Comparison of ENCODE assay signal across 8 cellular contexts in genomic region chrX:131816551-131817136, GRCh38.
A peak's percentile ranks its signal among the peaks of the same experiment; 100 is the strongest.
DNase-seq lines count a peak whose midpoint lies in the region; ATAC-seq, FAIRE-seq and TF ChIP-seq lines count a peak whose summit lies in the region.

No MANE protein-coding gene starts in this region.

- H3K9me3 Mint-ChIP-seq in activated CD8-positive, alpha-beta T cell treated with anti-CD3 and anti-CD28 coated beads for 36 hours = no peaks in the 10 kb centered on the region

- POLR2A ChIA-PET in IMR-90 (lab: Charles Lee; ENCODE audit: unreplicated experiment) = no interaction called here
- POLR2A ChIA-PET in activated CD8-positive, alpha-beta T cell treated with anti-CD3 and anti-CD28 coated beads for 36 hours (lab: Charles Lee) = no interaction called here

- H3K27ac ChIP-seq in ACC112 (ENCODE audit: low read depth, low read length) = peak overlapping the region; percentile 46
- H3K27ac ChIP-seq in IMR-90 (ENCODE audit: insufficient read depth, low read length) = no peak overlapping the region
- no peak overlapping the region for H3K27ac ChIP-seq in prostate gland

- TF ChIP-seq CTCF in IMR-90 (conservative IDR thresholded peaks at IDR 0.05; ENCODE audit: low read depth, low read length) = peak; percentile 54
- TF ChIP-seq CTCF in activated CD8-positive, alpha-beta T cell treated with anti-CD3 and anti-CD28 coated beads for 36 hours (IDR thresholded peaks at IDR 0.05) = no peak
- TF ChIP-seq CTCF in prostate gland (IDR thresholded peaks at IDR 0.05) = peak in 1 of 4 experiments; percentile 15

- CTCF ChIA-PET in IMR-90 (lab: Yijun Ruan, JAX) = no interaction called here
- CTCF ChIA-PET in activated CD8-positive, alpha-beta T cell treated with anti-CD3 and anti-CD28 coated beads for 36 hours (lab: Charles Lee) = interaction anchor here (1.5 kb wide), 1 partner anchor 797 kb away, joined by 3 read pairs; no protein-coding TSS in a partner anchor

- H2AFZ ChIP-seq in ACC112 (ENCODE audit: low read length, unreplicated experiment) (peak overlapping the region; percentile 33), IMR-90 (replicated peaks; ENCODE audit: low read length, poor library complexity) (peak overlapping the region; percentile 71)

- H3K9me3 ChIP-seq in IMR-90 (ENCODE audit: control insufficient read depth, insufficient read depth, low read length) = no peaks in the 10 kb centered on the region
- no peaks in the 10 kb centered on the region for H3K9me3 ChIP-seq in prostate gland

- no peak overlapping the region for H3K23ac ChIP-seq in IMR-90 (ENCODE audit: low read depth, low read length)

- H4K8ac ChIP-seq in IMR-90 (ENCODE audit: low read depth in 2 of 2, low read length in 2 of 2) = no peak overlapping the region

- no peaks in the 10 kb centered on the region for H4K20me1 ChIP-seq in IMR-90 (ENCODE audit: insufficient read depth, low read length)

- no peak overlapping the region for H4K5ac ChIP-seq in IMR-90 (ENCODE audit: low read depth, low read length)

- H2BK5ac ChIP-seq in IMR-90 (ENCODE audit: low read depth, low read length, poor library complexity, severe bottlenecking) = no peak overlapping the region

- H3K4ac ChIP-seq in IMR-90 (ENCODE audit: low read depth, low read length) = no peak overlapping the region

- WGBS in IMR-90 (ENCODE audit: extremely low coverage in 2 of 2, insufficient read length in 1 of 2), 2 experiments = 40% methylated on average over 1 of the region's 9 CpGs; no CpG with 5 or more reads in 1 of the 2 experiments
- WGBS in prostate gland = 72% methylated on average over 9 of the region's 9 CpGs

- H3K27me3 Mint-ChIP-seq in activated CD8-positive, alpha-beta T cell treated with anti-CD3 and anti-CD28 coated beads for 36 hours = no peaks in the 10 kb centered on the region

- H3K36me3 ChIP-seq in ACC112 (ENCODE audit: insufficient read depth, low read length) = no peaks in the 10 kb centered on the region
- H3K36me3 ChIP-seq in IMR-90 (ENCODE audit: control insufficient read depth, insufficient read depth, low read length) = no peaks in the 10 kb centered on the region
- H3K36me3 ChIP-seq in prostate gland = no peaks in the 10 kb centered on the region

- H2BK20ac ChIP-seq in IMR-90 (ENCODE audit: low read depth, low read length) = no peak overlapping the region

- H3K27ac Mint-ChIP-seq in activated CD8-positive, alpha-beta T cell treated with anti-CD3 and anti-CD28 coated beads for 36 hours = peak overlapping the region; percentile 69

- H3K4me1 ChIP-seq in ACC112 (ENCODE audit: control insufficient read depth, insufficient read depth, low read length, unreplicated experiment) (no peaks in the 10 kb centered on the region), IMR-90 (ENCODE audit: control insufficient read depth, insufficient read depth, low read length) (no peaks in the 10 kb centered on the region), prostate gland (replicated peaks) (no peaks in the 10 kb centered on the region)

- no peaks in the 10 kb centered on the region for H3K9me1 ChIP-seq in IMR-90 (ENCODE audit: insufficient read depth, low read length)

- peak overlapping the region; percentile 76 for H3K4me2 ChIP-seq in IMR-90 (ENCODE audit: low read depth, low read length)

- H2AK9ac ChIP-seq in IMR-90 (replicated peaks; ENCODE audit: low read depth, low read length, poor library complexity) = peak overlapping the region; percentile 55

- H3K18ac ChIP-seq in IMR-90 (ENCODE audit: low read depth, low read length) = no peak overlapping the region

- no peaks in the 10 kb centered on the region for H3K79me1 ChIP-seq in IMR-90 (ENCODE audit: low read depth in 1 of 2, low read length in 2 of 2)

- no peak overlapping the region for H3K14ac ChIP-seq in IMR-90 (replicated peaks; ENCODE audit: low read depth, low read length)

- no peak overlapping the region for H3K56ac ChIP-seq in IMR-90 (ENCODE audit: extremely low read depth, insufficient read depth, low read length)

- H4K91ac ChIP-seq in IMR-90 (ENCODE audit: insufficient read depth, low read depth, low read length) = no peak overlapping the region

- DNase-seq in GM19239 (ENCODE audit: insufficient read length, low spot score) (no peak), IMR-90 (peak; percentile 74), prostate gland (ENCODE audit: low spot score) (peak; percentile 7), middle frontal gyrus (ENCODE audit: extremely low spot score, low spot score) (no peak), glomerular visceral epithelial cell (ENCODE audit: extremely low spot score) (no peak)
- DNase-seq in activated CD8-positive, alpha-beta T cell treated with anti-CD3 and anti-CD28 coated beads for 36 hours = peak; percentile 58

- H2BK15ac ChIP-seq in IMR-90 (ENCODE audit: low read depth, low read length) = no peak overlapping the region

- H3K79me2 ChIP-seq in ACC112 (ENCODE audit: control insufficient read depth, insufficient read depth, low read length, unreplicated experiment) = no peaks in the 10 kb centered on the region

- no peak overlapping the region for H2AK5ac ChIP-seq in IMR-90 (ENCODE audit: low read depth, low read length)

- peaks cover 30% of the 10 kb centered on the region for H3K4me1 Mint-ChIP-seq in activated CD8-positive, alpha-beta T cell treated with anti-CD3 and anti-CD28 coated beads for 36 hours (ENCODE audit: low read depth)

- no peak overlapping the region for H2BK120ac ChIP-seq in IMR-90 (ENCODE audit: low read depth, low read length)

- peak overlapping the region; percentile 60 for H3K4me3 ChIP-seq in ACC112 (ENCODE audit: low read depth, low read length)
- peak overlapping the region; percentile 50 for H3K4me3 ChIP-seq in IMR-90 (ENCODE audit: insufficient read depth, low read depth, low read length)
- no peak overlapping the region for H3K4me3 ChIP-seq in prostate gland

- TF ChIP-seq POLR2A in IMR-90 (IDR thresholded peaks at IDR 0.05; ENCODE audit: low read depth, low read length) = no peak
- TF ChIP-seq POLR2A in prostate gland (IDR thresholded peaks at IDR 0.05) = no peak

- peaks cover 4% of the 10 kb centered on the region for H3K36me3 Mint-ChIP-seq in activated CD8-positive, alpha-beta T cell treated with anti-CD3 and anti-CD28 coated beads for 36 hours (ENCODE audit: low read depth)

- FAIRE-seq in GM19239 (lab: Jason Lieb, UNC) (peak; percentile 97), endometrium (lab: Jason Lieb, UNC) (peak; percentile 92)

- 0 out of 2 replicates have a peak overlapping the region, but pooled peaks have one; percentile 14 for H3K9ac ChIP-seq in IMR-90 (ENCODE audit: low read depth, low read length)

- dilution Hi-C loops in IMR-90 (cut with HindIII; ENCODE audit: low sequenced_read_pairs, unreplicated experiment) = no loop called here

- TF ChIP-seq RAD21 in IMR-90 (IDR thresholded peaks at IDR 0.05; ENCODE audit: low read length) = peak; percentile 69

- no TSS peak for BruUV-seq in IMR-90 (replicated peaks; lab: Mats Ljungman, UMichigan)

- peak overlapping the region; percentile 24 for H3K4me3 Mint-ChIP-seq in activated CD8-positive, alpha-beta T cell treated with anti-CD3 and anti-CD28 coated beads for 36 hours

- ATAC-seq in IMR-90 (ENCODE audit: low read depth) = peak; percentile 51
- ATAC-seq in activated CD8-positive, alpha-beta T cell treated with anti-CD3 and anti-CD28 coated beads for 36 hours = no peak

- H3K27me3 ChIP-seq in ACC112 (ENCODE audit: insufficient read depth, low read length) (no peaks in the 10 kb centered on the region), IMR-90 (ENCODE audit: control insufficient read depth, insufficient read depth, low read length) (no peaks in the 10 kb centered on the region), prostate gland (replicated peaks; ENCODE audit: insufficient read depth) (no peaks in the 10 kb centered on the region)

- in situ Hi-C loops in IMR-90 (cut with MboI; ENCODE audit: low sequenced_read_pairs) = no loop called here

- intact Hi-C loops in IMR-90 (cut with micrococcal nuclease) = loop anchor here (2.0 kb wide), 1 partner anchor 38 kb away; no protein-coding TSS in a partner anchor
- intact Hi-C loops in activated CD8-positive, alpha-beta T cell treated with anti-CD3 and anti-CD28 coated beads for 36 hours (cut with micrococcal nuclease) = no loop called here
- intact Hi-C loops in prostate gland (cut with DNase I) = no loop called here

TF ChIP-seq in IMR-90, 13 proteins besides CTCF, POLR2A, EP300 and RAD21:
- TF ChIP-seq NFE2L2 (IDR thresholded peaks at IDR 0.05; ENCODE audit: low read depth, low read length) = no peak
- TF ChIP-seq USF2 (IDR thresholded peaks at IDR 0.05; ENCODE audit: low read depth, low read length) = no peak
- no peak for TF ChIP-seq CHD1 (IDR thresholded peaks at IDR 0.05; ENCODE audit: low read depth, low read length)
- no peak for TF ChIP-seq BHLHE40 (IDR thresholded peaks at IDR 0.05; ENCODE audit: low read depth, low read length)
- no peak for TF ChIP-seq FOS (IDR thresholded peaks at IDR 0.05; ENCODE audit: low read depth, low read length)
- TF ChIP-seq MXI1 (IDR thresholded peaks at IDR 0.05; ENCODE audit: borderline replicate concordance, low read depth, low read length) = no peak
- TF ChIP-seq ELK1 (IDR thresholded peaks at IDR 0.05; ENCODE audit: borderline replicate concordance, low read depth, low read length) = no peak
- TF ChIP-seq CEBPB (IDR thresholded peaks at IDR 0.05; ENCODE audit: low read depth, low read length) = no peak
- TF ChIP-seq MAFK (IDR thresholded peaks at IDR 0.05; ENCODE audit: low read depth, low read length) = no peak
- TF ChIP-seq MAZ (IDR thresholded peaks at IDR 0.05; ENCODE audit: borderline replicate concordance, low read depth, low read length) = peak; percentile 91
- TF ChIP-seq SMC3 (IDR thresholded peaks at IDR 0.05; ENCODE audit: low read depth, low read length) = peak; percentile 17; the same call in 1 of the 2 replicates
- TF ChIP-seq RCOR1 (IDR thresholded peaks at IDR 0.05; ENCODE audit: insufficient replicate concordance, low read length) = no peak
- TF ChIP-seq RFX5 (IDR thresholded peaks at IDR 0.05; ENCODE audit: low read depth, low read length) = no peak

Comparison
In these comparisons a context has a peak if more than half of its experiments do, and no peak if none do; other contexts are left out.
1. H3K4me3 ChIP-seq: peak in ACC112 (single experiment) and IMR-90 (single experiment); none in prostate gland (0 of 2).
2. DNase-seq: peak in IMR-90 (single experiment), activated CD8-positive, alpha-beta T cell treated with anti-CD3 and anti-CD28 coated beads for 36 hours (single experiment) and prostate gland (single experiment); none in GM19239 (single experiment), middle frontal gyrus (single experiment) and glomerular visceral epithelial cell (single experiment).